10 cellular contexts compared by ENCODE assay signal in the genomic region with DNA sequence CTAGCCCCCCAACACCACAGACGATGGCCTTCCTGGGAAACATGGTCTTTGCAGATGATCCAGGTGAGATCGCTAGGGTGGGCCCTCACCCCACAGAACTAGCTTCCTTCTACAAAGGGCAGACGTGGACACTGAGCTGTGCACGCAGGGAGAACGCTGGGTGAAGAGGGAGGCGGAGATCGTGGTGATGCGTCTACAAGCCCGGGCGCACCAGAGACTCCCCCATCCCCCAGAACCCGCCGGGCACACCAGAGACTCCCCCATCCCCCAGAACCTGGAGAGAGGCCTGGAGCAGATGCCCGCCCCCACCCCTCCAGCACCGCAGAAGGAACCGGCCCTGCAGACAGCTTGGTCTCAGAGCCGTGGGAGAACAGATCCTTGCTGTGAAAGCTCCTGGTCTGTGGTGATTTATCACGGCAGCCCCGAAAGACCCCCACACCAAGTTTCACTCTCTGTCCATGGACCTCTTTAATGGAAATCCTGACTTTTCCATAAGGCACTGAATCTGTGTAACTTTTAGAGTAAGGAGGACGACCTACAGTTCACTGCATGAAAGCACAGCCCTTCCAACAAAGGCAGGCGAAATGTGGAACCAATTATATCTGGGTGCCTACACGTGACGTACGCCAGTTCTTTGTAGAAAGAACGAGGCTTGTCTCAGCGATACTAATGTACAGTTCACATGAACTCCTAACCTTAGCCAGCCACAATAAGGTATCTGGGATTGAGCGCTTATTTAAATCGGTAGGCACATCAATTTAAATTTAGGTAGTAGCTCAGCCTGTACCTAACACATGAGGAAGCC.
DNase-seq lines count a peak whose midpoint lies in the region; ATAC-seq and FAIRE-seq lines count a peak whose summit lies in the region.
"Had no signal": no experiment of that assay in that cellular context is flagged by ENCODE, and none has a peak within 500 bp of the region (broad histone marks: within the 10 kb centered on the region; RNA-seq: fewer than 3 reads in every experiment).

No MANE protein-coding gene starts in this region.

- peaks cover 30% of the 10 kb centered on the region; the same call in 1 of the 2 replicates for H4K20me1 ChIP-seq in Karpas-422 (ENCODE audit: insufficient read depth, low read depth, low read length)

- 86 to 90% (median 89%) methylated on average over 27 of the region's 27 CpGs for WGBS in small intestine, 3 donors

- H3K4me3 ChIP-seq in CD4-positive, CD25-positive, alpha-beta regulatory T cell (ENCODE audit: low read depth, low read length), result no peak overlapping the region
- H3K4me3 ChIP-seq in Karpas-422 (ENCODE audit: low read length) (no peak overlapping the region), small intestine (ENCODE audit: low read depth in 1 of 2, low read length in 2 of 2) (no peak overlapping the region)
- H3K4me3 ChIP-seq: left lung had no signal

- no peaks in the 10 kb centered on the region for H3K9me3 ChIP-seq in CD4-positive, CD25-positive, alpha-beta regulatory T cell (ENCODE audit: control insufficient read depth in 2 of 2, low read length in 2 of 2)
- H3K9me3 ChIP-seq in Karpas-422 (ENCODE audit: low read length) (no peaks in the 10 kb centered on the region), small intestine (ENCODE audit: control insufficient read depth, low read depth) (no peaks in the 10 kb centered on the region)
- H3K9me3 ChIP-seq: left lung had no signal

- no peaks in the 10 kb centered on the region for H3K27me3 Mint-ChIP-seq in CD4-positive, CD25-positive, alpha-beta regulatory T cell
- no peaks in the 10 kb centered on the region for H3K27me3 Mint-ChIP-seq in naive B cell

- FAIRE-seq in HTR-8/SVneo (lab: Jason Lieb, UNC), result peak; percentile 70
- no peak for FAIRE-seq in small intestine (lab: Jason Lieb, UNC)

- no peak overlapping the region for H3K9ac ChIP-seq in Karpas-422 (ENCODE audit: low read length)

- no peak overlapping the region for H2AFZ ChIP-seq in Karpas-422 (ENCODE audit: low read length)

- H3K36me3 ChIP-seq in CD4-positive, CD25-positive, alpha-beta regulatory T cell (ENCODE audit: control insufficient read depth, insufficient read depth, low read length), result peaks cover 6% of the 10 kb centered on the region
- no peaks in the 10 kb centered on the region for H3K36me3 ChIP-seq in Karpas-422 (ENCODE audit: insufficient read depth, low read length)
- peaks cover 0 to 6% of the 10 kb centered on the region in 2 donors for H3K36me3 ChIP-seq in small intestine (ENCODE audit: control insufficient read depth in 2 of 2, insufficient read depth in 2 of 2, low read length in 2 of 2)
- H3K36me3 ChIP-seq: left lung had no signal

- no peaks in the 10 kb centered on the region for H3K9me3 Mint-ChIP-seq in CD4-positive, CD25-positive, alpha-beta regulatory T cell
- H3K9me3 Mint-ChIP-seq in naive B cell, result no peaks in the 10 kb centered on the region

- H3K4me3 Mint-ChIP-seq in CD4-positive, CD25-positive, alpha-beta regulatory T cell, result peak overlapping the region in 3 of 4 donors; percentile 72 to 84 (median 74)
- peak overlapping the region in 4 of 8 donors; percentile 41 to 82 (median 50) for H3K4me3 Mint-ChIP-seq in naive B cell

- H3K79me2 ChIP-seq in Karpas-422 (ENCODE audit: low read length), result peaks cover 75% of the 10 kb centered on the region

- peak overlapping the region; percentile 62 for H3K27ac ChIP-seq in CD4-positive, CD25-positive, alpha-beta regulatory T cell (ENCODE audit: insufficient read depth, low read length, poor library complexity, severe bottlenecking)
- H3K27ac ChIP-seq in Karpas-422 (ENCODE audit: low read length) (no peak overlapping the region), small intestine (ENCODE audit: low read depth in 1 of 2, low read length in 1 of 2) (no peak overlapping the region)
- H3K27ac ChIP-seq: left lung had no signal

- H3K36me3 Mint-ChIP-seq in CD4-positive, CD25-positive, alpha-beta regulatory T cell, result peaks cover 5% of the 10 kb centered on the region
- H3K36me3 Mint-ChIP-seq in naive B cell, result no peaks in the 10 kb centered on the region

- no peak overlapping the region for H3K4me2 ChIP-seq in Karpas-422 (ENCODE audit: low read depth, low read length, poor library complexity, severe bottlenecking)

- DNase-seq in CD4-positive, CD25-positive, alpha-beta regulatory T cell, result no peak
- DNase-seq in HTR-8/SVneo (ENCODE audit: insufficient read length, low spot score), result no peak
- peak; percentile 81 for DNase-seq in brain pericyte (ENCODE audit: low read depth, low spot score)
- no peak for DNase-seq in naive B cell
- DNase-seq in midbrain (lab: John Stamatoyannopoulos, UW), result no peak
- no peak for DNase-seq in Karpas-422
- no peak for DNase-seq in NCI-H146 (lab: John Stamatoyannopoulos, UW)
- no peak for DNase-seq in small intestine
- DNase-seq: NCI-H748 treated with DMSO at 0.1 percent for 48 hours had no signal

- no peaks in the 10 kb centered on the region for H3K27me3 ChIP-seq in CD4-positive, CD25-positive, alpha-beta regulatory T cell (ENCODE audit: control insufficient read depth, insufficient read depth, low read length)
- no peaks in the 10 kb centered on the region for H3K27me3 ChIP-seq in Karpas-422 (ENCODE audit: low read length)
- H3K27me3 ChIP-seq in small intestine (ENCODE audit: control insufficient read depth in 2 of 2, insufficient read depth in 2 of 2, low read length in 2 of 2), result no peaks in the 10 kb centered on the region
- H3K27me3 ChIP-seq: left lung had no signal

- peak overlapping the region; percentile 15 to 92 (median 65) for H3K27ac Mint-ChIP-seq in CD4-positive, CD25-positive, alpha-beta regulatory T cell
- peak overlapping the region in 5 of 6 donors; percentile 56 to 94 (median 89) for H3K27ac Mint-ChIP-seq in naive B cell

- ATAC-seq in CD4-positive, CD25-positive, alpha-beta regulatory T cell (ENCODE audit: low read depth in 2 of 2), result no peak
- no peak for ATAC-seq in naive B cell (ENCODE audit: low read depth in 2 of 2)
- ATAC-seq: left lung had no signal

- peaks cover 70% of the 10 kb centered on the region for H3K4me1 ChIP-seq in CD4-positive, CD25-positive, alpha-beta regulatory T cell (ENCODE audit: control insufficient read depth, insufficient read depth, low read length, poor library complexity, severe bottlenecking)
- H3K4me1 ChIP-seq in Karpas-422 (ENCODE audit: low read length) (no peaks in the 10 kb centered on the region), small intestine (ENCODE audit: control insufficient read depth in 2 of 2, insufficient read depth in 1 of 2, low read depth in 1 of 2, low read length in 1 of 2) (peaks cover 0 to 4% of the 10 kb centered on the region in 2 donors)

- no peaks in the 10 kb centered on the region for H3K9me2 ChIP-seq in Karpas-422 (replicated peaks; ENCODE audit: insufficient read depth, low read length)

- H3K4me1 Mint-ChIP-seq in CD4-positive, CD25-positive, alpha-beta regulatory T cell, result peaks cover 18 to 86% (median 53%) of the 10 kb centered on the region in 4 donors
- peaks cover 49 to 81% (median 63%) of the 10 kb centered on the region in 3 donors for H3K4me1 Mint-ChIP-seq in naive B cell
